8 cellular contexts compared by ENCODE assay signal in genomic region chr11:64763804-64764611, GRCh38.
DNase-seq lines count a peak whose midpoint lies in the region; ATAC-seq and TF ChIP-seq lines count a peak whose summit lies in the region.

No MANE protein-coding gene starts in this region.

- no peaks in the 10 kb centered on the region for H3K27me3 Mint-ChIP-seq in central memory CD8-positive, alpha-beta T cell
- H3K27me3 Mint-ChIP-seq in nephron progenitor cell (ENCODE audit: low read depth, poor library complexity): peaks cover 3% of the 10 kb centered on the region

- peaks cover 86% of the 10 kb centered on the region for H3K36me3 Mint-ChIP-seq in central memory CD8-positive, alpha-beta T cell (ENCODE audit: insufficient read depth)
- H3K36me3 Mint-ChIP-seq in nephron progenitor cell (ENCODE audit: low read depth): peaks cover 50% of the 10 kb centered on the region

- peak overlapping the region; percentile 23; the same call in 1 of the 2 replicates for H3K4me3 ChIP-seq in BLaER1

- no peaks in the 10 kb centered on the region for H3K27me3 ChIP-seq in BLaER1

- peaks cover 98% of the 10 kb centered on the region for H3K4me1 ChIP-seq in BLaER1

- DNase-seq in T-helper 1 cell: peak in 3 of 5 donors; percentile 53 to 67 (median 62)
- DNase-seq in central memory CD8-positive, alpha-beta T cell (ENCODE audit: low spot score in 2 of 2): peak in 1 of 2 donors; percentile 73
- no peak for DNase-seq in nephron progenitor cell
- DNase-seq in NCI-H1105 (lab: John Stamatoyannopoulos, UW): no peak
- DNase-seq in midbrain (lab: John Stamatoyannopoulos, UW): no peak
- DNase-seq in NCI-H524 (lab: John Stamatoyannopoulos, UW): no peak

- H3K9ac ChIP-seq in BLaER1: peak overlapping the region; percentile 74

- ATAC-seq in central memory CD8-positive, alpha-beta T cell (replicated peaks; ENCODE audit: extremely low read depth, poor library complexity, severe bottlenecking): peak; percentile 70
- ATAC-seq in HG03139 (IDR thresholded peaks at IDR 0.05; ENCODE audit: unreplicated experiment): no peak

- H3K27ac Mint-ChIP-seq in central memory CD8-positive, alpha-beta T cell (ENCODE audit: low read depth): peak overlapping the region; percentile 89
- H3K27ac Mint-ChIP-seq in nephron progenitor cell: peak overlapping the region; percentile 46

- H3K36me3 ChIP-seq in BLaER1: peaks cover 72% of the 10 kb centered on the region

- peak overlapping the region; percentile 78 for H3K27ac ChIP-seq in BLaER1

- H3K4me2 ChIP-seq in BLaER1: peak overlapping the region; percentile 79

- no peaks in the 10 kb centered on the region for H3K9me3 ChIP-seq in BLaER1

- H3K4me3 Mint-ChIP-seq in central memory CD8-positive, alpha-beta T cell: peak overlapping the region; percentile 76
- H3K4me3 Mint-ChIP-seq in nephron progenitor cell: peak overlapping the region; percentile 44

- peaks cover 85% of the 10 kb centered on the region for H3K4me1 Mint-ChIP-seq in central memory CD8-positive, alpha-beta T cell
- peaks cover 94% of the 10 kb centered on the region for H3K4me1 Mint-ChIP-seq in nephron progenitor cell

- H3K9me3 Mint-ChIP-seq in central memory CD8-positive, alpha-beta T cell: no peaks in the 10 kb centered on the region
- no peaks in the 10 kb centered on the region for H3K9me3 Mint-ChIP-seq in nephron progenitor cell

- H4K20me1 ChIP-seq in BLaER1: peaks cover 92% of the 10 kb centered on the region

- no peak for TF ChIP-seq CTCF in nephron progenitor cell (IDR thresholded peaks at IDR 0.05)

Comparison
In these comparisons a context has a peak if more than half of its experiments do, and no peak if none do; other contexts are left out.
1. DNase-seq: peak in T-helper 1 cell (3 of 5); none in nephron progenitor cell (single experiment), NCI-H1105 (single experiment), midbrain (single experiment) and NCI-H524 (0 of 2).